Comparison of ENCODE assay signal across 1 cellular context in genomic region chr11:34653851-34654490, GRCh38.
TF ChIP-seq lines count a peak whose summit lies in the region.

No MANE protein-coding gene starts in this region.

TF ChIP-seq in HepG2, 621 proteins besides CTCF, POLR2A, EP300 and RAD21 (continued from another document and continues in another):
- TF ChIP-seq THAP7 (CRISPR knock-in tag; IDR thresholded peaks at IDR 0.05): no peak
- no peak for TF ChIP-seq TARDBP (CRISPR knock-in tag; IDR thresholded peaks at IDR 0.05)
- TF ChIP-seq TRIM22 (IDR thresholded peaks at IDR 0.05): no peak
- TF ChIP-seq ZNF646 (CRISPR knock-in tag; IDR thresholded peaks at IDR 0.05): no peak
- no peak for TF ChIP-seq NR2C2 (CRISPR knock-in tag; IDR thresholded peaks at IDR 0.05; ENCODE audit: borderline replicate concordance)
- no peak for TF ChIP-seq PREB (CRISPR knock-in tag; IDR thresholded peaks at IDR 0.05)
- no peak; the same call in none of the 2 replicates for TF ChIP-seq PATZ1 (CRISPR knock-in tag; IDR thresholded peaks at IDR 0.05)
- no peak for TF ChIP-seq PHF20 (CRISPR knock-in tag; IDR thresholded peaks at IDR 0.05)
- TF ChIP-seq XBP1 (CRISPR knock-in tag; IDR thresholded peaks at IDR 0.05): no peak
- no peak for TF ChIP-seq ZNF362 (CRISPR knock-in tag; IDR thresholded peaks at IDR 0.05; ENCODE audit: borderline replicate concordance)
- no peak for TF ChIP-seq ZFP62 (CRISPR knock-in tag; IDR thresholded peaks at IDR 0.05)
- no peak; the same call in 1 of the 2 replicates for TF ChIP-seq RBFOX2 (IDR thresholded peaks at IDR 0.05; ENCODE audit: low read depth, low read length)
- no peak for TF ChIP-seq MATR3 (CRISPR knock-in tag; IDR thresholded peaks at IDR 0.05)
- TF ChIP-seq MTERF4 (CRISPR knock-in tag; IDR thresholded peaks at IDR 0.05): 0 out of 2 replicates have a peak, but pooled peaks have one; percentile 35
- TF ChIP-seq ZNF615 (CRISPR knock-in tag; IDR thresholded peaks at IDR 0.05; ENCODE audit: borderline replicate concordance): no peak
- no peak for TF ChIP-seq IRF9 (CRISPR knock-in tag; IDR thresholded peaks at IDR 0.05; ENCODE audit: borderline replicate concordance)
- no peak for TF ChIP-seq PRDM4 (CRISPR knock-in tag; IDR thresholded peaks at IDR 0.05; ENCODE audit: borderline replicate concordance)
- TF ChIP-seq ZNF616 (CRISPR knock-in tag; IDR thresholded peaks at IDR 0.05; ENCODE audit: low read depth): no peak
- no peak for TF ChIP-seq ZBTB34 (CRISPR knock-in tag; IDR thresholded peaks at IDR 0.05)
- no peak for TF ChIP-seq SOX13 (IDR thresholded peaks at IDR 0.05)
- TF ChIP-seq SOX13 (CRISPR knock-in tag; conservative IDR thresholded peaks at IDR 0.05 in 1 of 2, IDR thresholded peaks at IDR 0.05 in 1 of 2): peak in 1 of 2 experiments; percentile 55; a peak in 1 of 4 replicates
- TF ChIP-seq HMGA1 (CRISPR knock-in tag; conservative IDR thresholded peaks at IDR 0.05): no peak
- no peak for TF ChIP-seq ELK4 (CRISPR knock-in tag; IDR thresholded peaks at IDR 0.05; ENCODE audit: borderline replicate concordance)
- TF ChIP-seq RARA (CRISPR knock-in tag; IDR thresholded peaks at IDR 0.05): peak; percentile 52; the same call in 1 of the 2 replicates
- no peak for TF ChIP-seq TP53 (CRISPR knock-in tag; conservative IDR thresholded peaks at IDR 0.05)
- no peak for TF ChIP-seq TGIF2 (CRISPR knock-in tag; IDR thresholded peaks at IDR 0.05)
- no peak for TF ChIP-seq ZNF138 (CRISPR knock-in tag; IDR thresholded peaks at IDR 0.05; ENCODE audit: low read depth)
- no peak for TF ChIP-seq LCORL (IDR thresholded peaks at IDR 0.05)
- no peak for TF ChIP-seq LCORL (CRISPR knock-in tag; IDR thresholded peaks at IDR 0.05)
